Comparison of ENCODE assay signal across 9 cellular contexts in genomic region chrX:56233100-56233499, GRCh38. TPM values are rescaled to one million over a fixed set of nuclear protein-coding genes. Genes with fewer than 3 reads are reported as not detected.
A peak's percentile ranks its signal among the peaks of the same experiment; 100 is the strongest.
DNase-seq lines count a peak whose midpoint lies in the region; ATAC-seq and TF ChIP-seq lines count a peak whose summit lies in the region.
"Had no signal": no experiment of that assay in that cellular context is flagged by ENCODE, and none has a peak within 500 bp of the region (broad histone marks: within the 10 kb centered on the region; RNA-seq: fewer than 3 reads in every experiment).

No MANE protein-coding gene starts in this region.

- peaks cover 4% of the 10 kb centered on the region for H3K27me3 Mint-ChIP-seq in activated T-helper 1 cell treated with anti-CD3 and anti-CD28 coated beads, Interleukin-12 subunit alpha, Interleukin-12 subunit beta, Interleukin-2, Interleukin-4 antibody, amounts not matched to agents 30 ng/mL and 10 ng/mL and 1 ng/mL, durations not matched to agents 14 hours and 24 hours and 36 hours (ENCODE audit: insufficient read depth)

- peak overlapping the region; percentile 73 to 78 for H3K27ac ChIP-seq in right atrium auricular region

- peak overlapping the region; percentile 45 to 55 for H3K4me3 ChIP-seq in right atrium auricular region
- peak overlapping the region; percentile 70 for H3K4me3 ChIP-seq in skeletal muscle satellite cell (ENCODE audit: low read length)

- H3K4me1 ChIP-seq in right atrium auricular region = no peaks in the 10 kb centered on the region
- H3K4me1 ChIP-seq in skeletal muscle satellite cell (ENCODE audit: control insufficient read depth, insufficient read depth, low read length) = no peaks in the 10 kb centered on the region

- H3K4me2 ChIP-seq in skeletal muscle satellite cell (ENCODE audit: low read length) = peak overlapping the region; percentile 89

- H3K27ac Mint-ChIP-seq in activated T-helper 1 cell treated with anti-CD3 and anti-CD28 coated beads, Interleukin-12 subunit alpha, Interleukin-12 subunit beta, Interleukin-2, Interleukin-4 antibody, amounts not matched to agents 30 ng/mL and 10 ng/mL and 1 ng/mL, durations not matched to agents 14 hours and 24 hours and 36 hours = peak overlapping the region; percentile 78

- H3K9me3 Mint-ChIP-seq in activated T-helper 1 cell treated with anti-CD3 and anti-CD28 coated beads, Interleukin-12 subunit alpha, Interleukin-12 subunit beta, Interleukin-2, Interleukin-4 antibody, amounts not matched to agents 30 ng/mL and 10 ng/mL and 1 ng/mL, durations not matched to agents 14 hours and 24 hours and 36 hours = no peaks in the 10 kb centered on the region

- H3K4me3 Mint-ChIP-seq in activated T-helper 1 cell treated with anti-CD3 and anti-CD28 coated beads, Interleukin-12 subunit alpha, Interleukin-12 subunit beta, Interleukin-2, Interleukin-4 antibody, amounts not matched to agents 30 ng/mL and 10 ng/mL and 1 ng/mL, durations not matched to agents 14 hours and 24 hours and 36 hours = peak overlapping the region; percentile 87

- intact Hi-C loops in activated T-helper 1 cell treated with anti-CD3 and anti-CD28 coated beads, Interleukin-12 subunit alpha, Interleukin-12 subunit beta, Interleukin-2, Interleukin-4 antibody, amounts not matched to agents 30 ng/mL and 10 ng/mL and 1 ng/mL, durations not matched to agents 14 hours and 24 hours and 36 hours (cut with micrococcal nuclease) = loop anchor here (1.0 to 10.0 kb wide), 5 partner anchors 15 to 1588 kb away; partner anchors contain the start of gene MAGED2

- peaks cover 3% of the 10 kb centered on the region for H3K36me3 Mint-ChIP-seq in activated T-helper 1 cell treated with anti-CD3 and anti-CD28 coated beads, Interleukin-12 subunit alpha, Interleukin-12 subunit beta, Interleukin-2, Interleukin-4 antibody, amounts not matched to agents 30 ng/mL and 10 ng/mL and 1 ng/mL, durations not matched to agents 14 hours and 24 hours and 36 hours (ENCODE audit: low read depth)

- peak overlapping the region; percentile 50 for H3K9ac ChIP-seq in skeletal muscle satellite cell (ENCODE audit: low read depth, low read length)

- H3K27me3 ChIP-seq in right atrium auricular region = no peaks in the 10 kb centered on the region
- H3K27me3 ChIP-seq in skeletal muscle satellite cell (ENCODE audit: control insufficient read depth, insufficient read depth, low read length) = peaks cover 20% of the 10 kb centered on the region

- TF ChIP-seq CTCF in right atrium auricular region (IDR thresholded peaks at IDR 0.05) (no peak), GM10266 (IDR thresholded peaks at IDR 0.05; ENCODE audit: control insufficient read depth, insufficient read depth, low read depth, missing control alignments) (no peak)

- H3K4me1 Mint-ChIP-seq in activated T-helper 1 cell treated with anti-CD3 and anti-CD28 coated beads, Interleukin-12 subunit alpha, Interleukin-12 subunit beta, Interleukin-2, Interleukin-4 antibody, amounts not matched to agents 30 ng/mL and 10 ng/mL and 1 ng/mL, durations not matched to agents 14 hours and 24 hours and 36 hours (ENCODE audit: low read depth) = peaks cover 35% of the 10 kb centered on the region

- no peaks in the 10 kb centered on the region for H3K36me3 ChIP-seq in right atrium auricular region
- no peaks in the 10 kb centered on the region for H3K36me3 ChIP-seq in skeletal muscle satellite cell (ENCODE audit: insufficient read depth, low read length)

- no peak for DNase-seq in activated T-helper 1 cell treated with anti-CD3 and anti-CD28 coated beads, Interleukin-12 subunit alpha, Interleukin-12 subunit beta, Interleukin-2, Interleukin-4 antibody, amounts not matched to agents 30 ng/mL and 10 ng/mL and 1 ng/mL, durations not matched to agents 14 hours and 24 hours and 36 hours (ENCODE audit: low spot score)
- DNase-seq in right atrium auricular region (ENCODE audit: low spot score) = no peak
- no peak for DNase-seq in 8988T
- no peak for DNase-seq in GM10266 (ENCODE audit: extremely low spot score)
- no peak for DNase-seq in NCI-H187 treated with DMSO at 0.1 percent for 48 hours (lab: John Stamatoyannopoulos, UW)
- DNase-seq: NCI-H1048 had no signal

- H3K9me3 ChIP-seq in right atrium auricular region = no peaks in the 10 kb centered on the region
- H3K9me3 ChIP-seq in skeletal muscle satellite cell (replicated peaks; ENCODE audit: low read length) = no peaks in the 10 kb centered on the region

- ATAC-seq in GM18511 (IDR thresholded peaks at IDR 0.05; ENCODE audit: unreplicated experiment) (peak; percentile 32), GM18517 (IDR thresholded peaks at IDR 0.05; ENCODE audit: unreplicated experiment) (no peak)

RNA-seq across cellular contexts. Expression of gene KLF8, which starts 0.9 kb away (rescaled TPM):
- 6.3 and 6.7 TPM in 2 replicates for total RNA-seq in activated T-helper 1 cell treated with anti-CD3 and anti-CD28 coated beads, Interleukin-12 subunit alpha, Interleukin-12 subunit beta, Interleukin-2, Interleukin-4 antibody, amounts not matched to agents 30 ng/mL and 10 ng/mL and 1 ng/mL, durations not matched to agents 14 hours and 24 hours and 36 hours
- total RNA-seq in right atrium auricular region = 1 to 10 TPM; 6.4 to 6.9 TPM
- total RNA-seq in skeletal muscle satellite cell (2012; rRNA removed) = 1.5 and 2.6 TPM in 2 replicates
